ENCODE assay signal across 9 cellular contexts in the genomic region with DNA sequence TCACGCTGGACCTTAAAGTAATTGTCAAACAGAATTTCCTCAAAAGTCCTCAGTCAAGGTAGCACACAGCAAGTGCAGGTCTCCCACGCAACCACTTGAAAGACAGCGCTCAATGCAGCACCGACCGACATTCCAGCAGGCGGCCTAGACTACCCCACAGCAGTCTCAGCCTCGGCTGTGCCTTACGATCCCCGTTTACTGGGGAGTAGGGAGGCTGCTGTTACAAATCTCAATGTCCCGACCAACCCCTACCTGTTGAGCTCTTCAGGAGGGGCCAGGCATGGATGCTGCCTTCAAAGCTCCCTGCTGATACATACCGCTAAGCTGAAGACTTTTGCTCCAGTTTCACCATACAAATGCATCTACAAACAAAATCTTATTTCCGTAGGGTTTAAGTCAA. TPM values are rescaled to one million over a fixed set of nuclear protein-coding genes. Genes with fewer than 3 reads are reported as not detected.
A peak's percentile ranks its signal among the peaks of the same experiment; 100 is the strongest.
DNase-seq lines count a peak whose midpoint lies in the region; TF ChIP-seq lines count a peak whose summit lies in the region.
"Had no signal": no experiment of that assay in that cellular context is flagged by ENCODE, and none has a peak within 500 bp of the region (broad histone marks: within the 10 kb centered on the region; RNA-seq: fewer than 3 reads in every experiment).

No MANE protein-coding gene starts in this region.

- DNase-seq in activated effector memory CD4-positive, alpha-beta T cell treated with anti-CD3 and anti-CD28 coated beads, Interleukin-2, amount 50 U/mL, for 16 hours = peak; percentile 78
- no peak for DNase-seq in activated effector memory CD4-positive, alpha-beta T cell treated with Interleukin-2 at 50 U/mL for 16 hours
- peak; percentile 60 for DNase-seq in activated naive CD4-positive, alpha-beta T cell treated with anti-CD3 and anti-CD28 coated beads, Interleukin-2, amount 10 ng/mL, durations not matched to agents 7 days and 5 days
- DNase-seq in mesenchymal stem cell = no peak
- DNase-seq in NCI-H2227 (lab: John Stamatoyannopoulos, UW; ENCODE audit: unreplicated experiment) = no peak
- DNase-seq in nephron progenitor cell = no peak
- no peak for DNase-seq in HK-2 (ENCODE audit: unreplicated experiment)
- DNase-seq: ACHN had no signal

- H3K4me3 Mint-ChIP-seq in activated naive CD4-positive, alpha-beta T cell treated with anti-CD3 and anti-CD28 coated beads, Interleukin-2, amount 10 ng/mL, durations not matched to agents 7 days and 5 days = no peak overlapping the region
- no peak overlapping the region for H3K4me3 Mint-ChIP-seq in nephron progenitor cell

- no peak overlapping the region for H3K14ac ChIP-seq in mesenchymal stem cell (ENCODE audit: low read length in 2 of 2)

- no peak overlapping the region for H2BK15ac ChIP-seq in mesenchymal stem cell (ENCODE audit: low read depth, poor library complexity, severe bottlenecking)

- no peak overlapping the region for H2BK120ac ChIP-seq in mesenchymal stem cell (ENCODE audit: low read depth, low read length)

- peaks cover 33% of the 10 kb centered on the region for H3K4me1 ChIP-seq in mesenchymal stem cell (ENCODE audit: control insufficient read depth, insufficient read depth, low read depth, low read length)

- no peak overlapping the region for H3K4me2 ChIP-seq in mesenchymal stem cell (ENCODE audit: low read length, poor library complexity, severe bottlenecking)

- H2AK5ac ChIP-seq in mesenchymal stem cell (ENCODE audit: low read length, severe bottlenecking) = peak overlapping the region; percentile 4

- no peaks in the 10 kb centered on the region for H3K27me3 ChIP-seq in mesenchymal stem cell (ENCODE audit: control insufficient read depth in 1 of 2, insufficient read depth in 1 of 2, low read length in 2 of 2)

- no peak for TF ChIP-seq CTCF in nephron progenitor cell (IDR thresholded peaks at IDR 0.05)

- peaks cover 11% of the 10 kb centered on the region for H3K79me1 ChIP-seq in mesenchymal stem cell (replicated peaks; ENCODE audit: low read length, poor library complexity, severe bottlenecking)

- H3K4me3 ChIP-seq in mesenchymal stem cell (ENCODE audit: insufficient read depth in 1 of 2, low read depth in 1 of 2, low read length in 2 of 2) = no peak overlapping the region

- WGBS in mesenchymal stem cell = 66% methylated on average over 12 of the region's 12 CpGs

- no peak overlapping the region for H3K27ac Mint-ChIP-seq in activated naive CD4-positive, alpha-beta T cell treated with anti-CD3 and anti-CD28 coated beads, Interleukin-2, amount 10 ng/mL, durations not matched to agents 7 days and 5 days
- H3K27ac Mint-ChIP-seq in nephron progenitor cell = no peak overlapping the region

- CTCF ChIA-PET in activated naive CD4-positive, alpha-beta T cell treated with anti-CD3 and anti-CD28 coated beads, Interleukin-2, amount 10 ng/mL, durations not matched to agents 7 days and 5 days (lab: Charles Lee) = interaction anchor here (0.9 to 1.1 kb wide), 2 partner anchors 13 to 73 kb away, joined by 3 to 6 read pairs; no protein-coding TSS in a partner anchor

- no peak overlapping the region for H4K8ac ChIP-seq in mesenchymal stem cell (ENCODE audit: low read length)

- H4K91ac ChIP-seq in mesenchymal stem cell (ENCODE audit: low read length) = no peak overlapping the region

- no peak overlapping the region for H3K23ac ChIP-seq in mesenchymal stem cell (ENCODE audit: low read length in 2 of 2)

- peaks cover 16 to 21% of the 10 kb centered on the region in 2 experiments for H3K36me3 ChIP-seq in mesenchymal stem cell (ENCODE audit: control insufficient read depth in 1 of 2, insufficient read depth in 2 of 2, low read depth in 1 of 2, low read length in 2 of 2)

- peaks cover 44% of the 10 kb centered on the region for H3K36me3 Mint-ChIP-seq in activated naive CD4-positive, alpha-beta T cell treated with anti-CD3 and anti-CD28 coated beads, Interleukin-2, amount 10 ng/mL, durations not matched to agents 7 days and 5 days
- peaks cover 19% of the 10 kb centered on the region for H3K36me3 Mint-ChIP-seq in nephron progenitor cell (ENCODE audit: low read depth)

- no peak overlapping the region for H3K9ac ChIP-seq in mesenchymal stem cell (ENCODE audit: low read length)

- peak overlapping the region in 1 of 2 experiments; percentile 5 for H2BK12ac ChIP-seq in mesenchymal stem cell (ENCODE audit: low read length in 2 of 2)

- H2AFZ ChIP-seq in mesenchymal stem cell (ENCODE audit: low read depth, low read length) = no peak overlapping the region

- no peaks in the 10 kb centered on the region for H3K9me3 ChIP-seq in mesenchymal stem cell (ENCODE audit: control insufficient read depth, low read length)

- no peak overlapping the region for H3K18ac ChIP-seq in mesenchymal stem cell (ENCODE audit: low read depth in 1 of 2, low read length in 2 of 2)

- no peak overlapping the region for H3K4ac ChIP-seq in mesenchymal stem cell (ENCODE audit: low read depth in 1 of 2, low read length in 2 of 2)

- no peak overlapping the region for H2BK5ac ChIP-seq in mesenchymal stem cell (ENCODE audit: low read depth, low read length, poor library complexity, severe bottlenecking)

- H3K4me1 Mint-ChIP-seq in activated naive CD4-positive, alpha-beta T cell treated with anti-CD3 and anti-CD28 coated beads, Interleukin-2, amount 10 ng/mL, durations not matched to agents 7 days and 5 days = peaks cover 86% of the 10 kb centered on the region
- H3K4me1 Mint-ChIP-seq in nephron progenitor cell = peaks cover 55% of the 10 kb centered on the region

- peaks cover 11% of the 10 kb centered on the region for H3K27me3 Mint-ChIP-seq in activated naive CD4-positive, alpha-beta T cell treated with anti-CD3 and anti-CD28 coated beads, Interleukin-2, amount 10 ng/mL, durations not matched to agents 7 days and 5 days
- H3K27me3 Mint-ChIP-seq in nephron progenitor cell (ENCODE audit: low read depth, poor library complexity) = peaks cover 21% of the 10 kb centered on the region

- no peak overlapping the region for H3K27ac ChIP-seq in mesenchymal stem cell (ENCODE audit: low read length, poor library complexity, severe bottlenecking)
- peak overlapping the region; percentile 88 for H3K27ac ChIP-seq in temporal lobe (ENCODE audit: low read depth, low read length)

- no peaks in the 10 kb centered on the region for H3K9me3 Mint-ChIP-seq in activated naive CD4-positive, alpha-beta T cell treated with anti-CD3 and anti-CD28 coated beads, Interleukin-2, amount 10 ng/mL, durations not matched to agents 7 days and 5 days
- no peaks in the 10 kb centered on the region for H3K9me3 Mint-ChIP-seq in nephron progenitor cell

RNA-seq across cellular contexts. Expression of a gene that starts 21.8 kb away (rescaled TPM):
- polyA plus RNA-seq in mesenchymal stem cell (2013, experiment 1 of 2) = 23.0 TPM
- 23.9 TPM for polyA plus RNA-seq in mesenchymal stem cell (2013, experiment 2 of 2)
- total RNA-seq in temporal lobe = 21.9 TPM

RNA-seq across cellular contexts. Expression of a gene that starts 38.8 kb away (rescaled TPM):
- polyA plus RNA-seq in mesenchymal stem cell (2013, experiment 1 of 2) = 4.6 TPM
- 5.0 TPM for polyA plus RNA-seq in mesenchymal stem cell (2013, experiment 2 of 2)
- total RNA-seq in temporal lobe = 75.7 TPM

Comparison
In these comparisons a context has a peak if more than half of its experiments do, and no peak if none do; other contexts are left out.
1. DNase-seq: peak in activated effector memory CD4-positive, alpha-beta T cell treated with anti-CD3 and anti-CD28 coated beads, Interleukin-2, amount 50 U/mL, for 16 hours (single experiment) and activated naive CD4-positive, alpha-beta T cell treated with anti-CD3 and anti-CD28 coated beads, Interleukin-2, amount 10 ng/mL, durations not matched to agents 7 days and 5 days (single experiment); none in activated effector memory CD4-positive, alpha-beta T cell treated with Interleukin-2 at 50 U/mL for 16 hours (single experiment), mesenchymal stem cell (single experiment), NCI-H2227 (single experiment), nephron progenitor cell (single experiment) and HK-2 (single experiment).